ENCODE assay signal across 11 cellular contexts in genomic region chr1:229116114-229116513, GRCh38.
"Had no signal": no experiment of that assay in that cellular context is flagged by ENCODE, and none has a peak within 500 bp of the region (broad histone marks: within the 10 kb centered on the region; RNA-seq: fewer than 3 reads in every experiment).

No MANE protein-coding gene starts in this region.

- H3K27me3 ChIP-seq: hepatocyte had no signal

- ATAC-seq: activated CD8-positive, alpha-beta T cell treated with anti-CD3 and anti-CD28 coated beads, Interleukin-2, amount 10 ng/mL, durations not matched to agents 7 days and 5 days; natural killer cell; WTC11 had no signal

- H3K4me3 ChIP-seq: hepatocyte had no signal

- H2AFZ ChIP-seq: hepatocyte had no signal

- H3K79me2 ChIP-seq: hepatocyte had no signal

- H3K4me2 ChIP-seq: hepatocyte had no signal

- DNase-seq: activated CD4-positive, alpha-beta T cell treated with anti-CD3 and anti-CD28 coated beads for 48 hours; activated CD8-positive, alpha-beta T cell treated with anti-CD3 and anti-CD28 coated beads, Interleukin-2, amount 10 ng/mL, durations not matched to agents 7 days and 5 days; activated naive CD4-positive, alpha-beta T cell treated with Interleukin-2 at 50 U/mL for 16 hours; kidney; natural killer cell; occipital lobe; stimulated activated CD4-positive, alpha-beta T cell treated with anti-CD3 and anti-CD28 coated beads, Interleukin-2, amount 100 ng/mL, for 48 hours; stimulated activated naive CD4-positive, alpha-beta T cell treated with Interleukin-2 at 50 U/mL for 16 hours; T-helper 1 cell had no signal
